ENCODE assay signal across 8 cellular contexts in genomic region chr12:67074072-67074471, GRCh38.
"Had no signal": no experiment of that assay in that cellular context is flagged by ENCODE, and none has a peak within 500 bp of the region (broad histone marks: within the 10 kb centered on the region; RNA-seq: fewer than 3 reads in every experiment).

No MANE protein-coding gene starts in this region.

- H3K9ac ChIP-seq: GM23248 had no signal

- H3K4me3 ChIP-seq: GM23248, HAP-1 had no signal

- FAIRE-seq: HTR-8/SVneo had no signal

- H3K9me3 ChIP-seq: HAP-1 had no signal

- H3K4me1 ChIP-seq: HAP-1 had no signal

- H3K27ac ChIP-seq: GM23248 had no signal

- DNase-seq: GM23248, GOT3, H7, IMR-90, KBM-7 had no signal

- H3K36me3 ChIP-seq: HAP-1 had no signal

- ATAC-seq: HCT116 had no signal

- H2AFZ ChIP-seq: GM23248 had no signal
